In genomic region chr7:116897661-116898060, GRCh38 we compare ENCODE assay signal across 15 cellular contexts.
"Had no signal": no experiment of that assay in that cellular context is flagged by ENCODE, and none has a peak within 500 bp of the region (broad histone marks: within the 10 kb centered on the region; RNA-seq: fewer than 3 reads in every experiment).

No MANE protein-coding gene starts in this region.

- DNase-seq: activated CD4-positive, alpha-beta T cell treated with anti-CD3 and anti-CD28 coated beads, Interleukin-2, amount 10 ng/mL, durations not matched to agents 7 days and 5 days; activated CD8-positive, alpha-beta memory T cell treated with anti-CD3 and anti-CD28 coated beads for 24 hours; activated naive CD8-positive, alpha-beta T cell treated with anti-CD3 and anti-CD28 coated beads for 36 hours; amygdala; kidney; left lung; pancreas; retina; stimulated activated CD4-positive, alpha-beta T cell treated with anti-CD3 and anti-CD28 coated beads, Interleukin-15, amount 100 ng/mL, for 24 hours; stimulated activated CD4-positive, alpha-beta T cell treated with anti-CD3 and anti-CD28 coated beads, Interleukin-4, amount 100 ng/mL, for 1 hour; stimulated activated naive B cell treated with anti-CD40 and anti-IgM and Interleukin-4, amounts not matched to agents 10 μg/mL and 1 μg/mL and 100 μg/mL, for 72 hours; tibial artery; uterus had no signal

- H3K4me3 ChIP-seq: breast epithelium, left lung, pancreas, tibial artery, uterus had no signal

- ATAC-seq: esophagus mucosa; left lung; pancreas; stimulated activated naive B cell treated with anti-CD40 and anti-IgM and Interleukin-4, amounts not matched to agents 10 μg/mL and 1 μg/mL and 100 μg/mL, for 72 hours had no signal

- H3K27me3 ChIP-seq: breast epithelium, left lung, pancreas, tibial artery, uterus had no signal

- H3K4me1 ChIP-seq: breast epithelium, pancreas, tibial artery, uterus had no signal

- H3K27ac ChIP-seq: breast epithelium, left lung, pancreas, tibial artery, uterus had no signal

- H3K9me3 ChIP-seq: breast epithelium, left lung, pancreas, uterus had no signal

- H3K36me3 ChIP-seq: breast epithelium, uterus had no signal
